8 cellular contexts compared by ENCODE assay signal in genomic region chr7:151342811-151343210, GRCh38. TPM values are rescaled to one million over a fixed set of nuclear protein-coding genes. Genes with fewer than 3 reads are reported as not detected.
DNase-seq lines count a peak whose midpoint lies in the region; ATAC-seq and TF ChIP-seq lines count a peak whose summit lies in the region.

No MANE protein-coding gene starts in this region.

- 70 to 78% methylated on average over 8 of the region's 8 CpGs for WGBS in heart right ventricle, 2 donors

- H3K4me3 ChIP-seq in heart right ventricle (peak overlapping the region in 8 of 10 donors; percentile 85 to 98 (median 92)), lower lobe of right lung (peak overlapping the region; percentile 79), uterus (peak overlapping the region; percentile 54 to 94)

- peaks cover 5 to 64% (median 29%) of the 10 kb centered on the region in 9 donors for H3K4me1 ChIP-seq in heart right ventricle
- peaks cover 22% of the 10 kb centered on the region for H3K4me1 ChIP-seq in lower lobe of right lung
- peaks cover 7 to 9% of the 10 kb centered on the region in 2 donors for H3K4me1 ChIP-seq in uterus

- TF ChIP-seq CTCF in heart right ventricle (IDR thresholded peaks at IDR 0.05) (no peak), lower lobe of right lung (IDR thresholded peaks at IDR 0.05) (no peak), uterus (IDR thresholded peaks at IDR 0.05) (no peak)

- intact Hi-C loops in heart right ventricle (cut with DNase I), result no loop called here
- intact Hi-C loops in left cardiac atrium (cut with DNase I), result no loop called here
- intact Hi-C loops in lower lobe of right lung (cut with DNase I), result no loop called here
- intact Hi-C loops in uterus (cut with DNase I; ENCODE audit: low total_unique reads), result no loop called here

- peaks cover 0 to 10% (median 0%) of the 10 kb centered on the region in 11 donors for H3K9me3 ChIP-seq in heart right ventricle
- H3K9me3 ChIP-seq in lower lobe of right lung, result no peaks in the 10 kb centered on the region
- H3K9me3 ChIP-seq in uterus, result no peaks in the 10 kb centered on the region

- ATAC-seq in heart right ventricle (no peak), left cardiac atrium (no peak), lower lobe of right lung (no peak), HG02763 (IDR thresholded peaks at IDR 0.05; ENCODE audit: unreplicated experiment) (no peak)
- no peak for ATAC-seq in activated naive CD4-positive, alpha-beta T cell treated with anti-CD3 and anti-CD28 coated beads, Interleukin-2, amount 50 U/mL, for 72 hours

- peak overlapping the region; percentile 72 to 89 for H3K27ac Mint-ChIP-seq in activated naive CD4-positive, alpha-beta T cell treated with anti-CD3 and anti-CD28 coated beads, Interleukin-2, amount 50 U/mL, for 72 hours

- H3K36me3 Mint-ChIP-seq in activated naive CD4-positive, alpha-beta T cell treated with anti-CD3 and anti-CD28 coated beads, Interleukin-2, amount 50 U/mL, for 72 hours, result peaks cover 9 to 26% of the 10 kb centered on the region in 2 donors

- peak overlapping the region in 1 of 10 donors; percentile 94 for H3K27ac ChIP-seq in heart right ventricle
- peak overlapping the region; percentile 85 for H3K27ac ChIP-seq in lower lobe of right lung
- no peak overlapping the region for H3K27ac ChIP-seq in uterus

- H3K27me3 ChIP-seq in heart right ventricle (no peaks in the 10 kb centered on the region), lower lobe of right lung (ENCODE audit: low read depth) (no peaks in the 10 kb centered on the region), uterus (no peaks in the 10 kb centered on the region)

- no peak for DNase-seq in heart right ventricle
- DNase-seq in left cardiac atrium, result no peak
- DNase-seq in activated naive CD4-positive, alpha-beta T cell treated with anti-CD3 and anti-CD28 coated beads, Interleukin-2, amount 50 U/mL, for 72 hours (ENCODE audit: low spot score in 2 of 2), result no peak
- no peak for DNase-seq in lower lobe of right lung
- DNase-seq in uterus, result no peak
- no peak for DNase-seq in kidney tubule cell (ENCODE audit: low spot score)
- DNase-seq in ureter (ENCODE audit: low spot score), result no peak

- H3K36me3 ChIP-seq in heart right ventricle (peaks cover 0 to 41% (median 23%) of the 10 kb centered on the region in 9 donors), lower lobe of right lung (peaks cover 36% of the 10 kb centered on the region), uterus (no peaks in the 10 kb centered on the region)

- TF ChIP-seq POLR2A in uterus (IDR thresholded peaks at IDR 0.05), result no peak

- H3K9me3 Mint-ChIP-seq in activated naive CD4-positive, alpha-beta T cell treated with anti-CD3 and anti-CD28 coated beads, Interleukin-2, amount 50 U/mL, for 72 hours, result peaks cover 0 to 15% of the 10 kb centered on the region in 2 donors

RNA-seq across cellular contexts. Expression of gene NUB1, which starts 1.2 kb away (rescaled TPM):
- total RNA-seq in heart right ventricle (10 to 100 TPM; 36.7 to 53.0 (median 43.9) TPM), left cardiac atrium (10 to 100 TPM; 30.6 to 37.3 TPM), lower lobe of right lung (53.7 TPM), uterus (10 to 100 TPM; 27.9 to 51.1 (median 39.1) TPM), ureter (56.4 TPM)
- 10 to 100 TPM; 22.6 to 23.8 TPM for polyA plus RNA-seq in heart right ventricle
- total RNA-seq in activated naive CD4-positive, alpha-beta T cell treated with anti-CD3 and anti-CD28 coated beads, Interleukin-2, amount 50 U/mL, for 72 hours, result 100 to 1,000 TPM in 1 of 2 donors, 10 to 100 TPM in 1; 46.1 to 102 TPM
